ENCODE assay signal across 37 cellular contexts in genomic region chr12:113111247-113111646, GRCh38. TPM values are rescaled to one million over a fixed set of nuclear protein-coding genes. Genes with fewer than 3 reads are reported as not detected.
"Had no signal": no experiment of that assay in that cellular context is flagged by ENCODE, and none has a peak within 500 bp of the region (broad histone marks: within the 10 kb centered on the region; RNA-seq: fewer than 3 reads in every experiment).

No MANE protein-coding gene starts in this region.

- H3K4me3 ChIP-seq: MG63 had no signal

- DNase-seq: Karpas-422, Kasumi-1, MG63, MM.1S, MV-4-11, NCI-H1048, NCI-H1092, NCI-H1092 treated with DMSO at 0.1 percent for 48 hours, NCI-H1105, NCI-H1105 treated with DMSO at 0.1 percent for 48 hours, NCI-H1417, NCI-H1417 treated with DMSO at 0.1 percent for 48 hours, NCI-H1436, NCI-H1436 treated with DMSO at 0.1 percent for 48 hours, NCI-H146, NCI-H1694 treated with DMSO at 0.1 percent for 48 hours, NCI-H187, NCI-H187 treated with DMSO at 0.1 percent for 48 hours, NCI-H1930, NCI-H2029, NCI-H2029 treated with DMSO at 0.1 percent for 48 hours, NCI-H2081, NCI-H2081 treated with DMSO at 0.1 percent for 48 hours, NCI-H2107, NCI-H2171, NCI-H2171 treated with DMSO at 0.1 percent for 48 hours, NCI-H2227 treated with DMSO at 0.1 percent for 48 hours, NCI-H226, NCI-H345, NCI-H446, NCI-H446 treated with DMSO at 0.1 percent for 48 hours, NCI-H510A, NCI-H510A treated with DMSO at 0.1 percent for 48 hours had no signal

- H3K36me3 ChIP-seq: MG63 had no signal

- H3K9ac ChIP-seq: KMS-11 had no signal

- H3K27me3 ChIP-seq: MG63 had no signal

- H3K4me2 ChIP-seq: KMS-11 had no signal

- H3K9me3 ChIP-seq: MG63 had no signal

- H3K27ac ChIP-seq: KMS-11 had no signal

RNA-seq across cellular contexts. Expression of gene RASAL1, which starts 24.3 kb away (rescaled TPM):
- total RNA-seq: LHCN-M2, M059J, MCF 10A had no signal

RNA-seq across cellular contexts. Expression of gene CFAP73, which starts 38.3 kb away (rescaled TPM):
- total RNA-seq: LHCN-M2, M059J, MCF 10A had no signal

RNA-seq across cellular contexts. Expression of gene DTX1, which starts 54.7 kb away (rescaled TPM):
- total RNA-seq: M059J, MCF 10A had no signal
